13 cellular contexts compared by ENCODE assay signal in genomic region chr15:66940368-66940767, GRCh38.
DNase-seq lines count a peak whose midpoint lies in the region; ATAC-seq and TF ChIP-seq lines count a peak whose summit lies in the region.
"Had no signal": no experiment of that assay in that cellular context is flagged by ENCODE, and none has a peak within 500 bp of the region (broad histone marks: within the 10 kb centered on the region; RNA-seq: fewer than 3 reads in every experiment).

No MANE protein-coding gene starts in this region.

- H3K36me3 ChIP-seq in RWPE2 (ENCODE audit: low read depth), result no peaks in the 10 kb centered on the region
- H3K36me3 ChIP-seq in neural progenitor cell, result no peaks in the 10 kb centered on the region
- H3K36me3 ChIP-seq: suprapubic skin had no signal

- no peak overlapping the region for H3K27ac Mint-ChIP-seq in neural progenitor cell

- H3K4me1 ChIP-seq in RWPE2 (ENCODE audit: insufficient read depth, poor library complexity, severe bottlenecking), result no peaks in the 10 kb centered on the region
- peaks cover 11% of the 10 kb centered on the region for H3K4me1 ChIP-seq in neural progenitor cell

- peaks cover 7% of the 10 kb centered on the region for H3K4me1 Mint-ChIP-seq in neural progenitor cell
- H3K4me1 Mint-ChIP-seq: memory B cell had no signal

- H4K20me1 ChIP-seq in neural progenitor cell (ENCODE audit: low read depth), result no peaks in the 10 kb centered on the region

- H3K4me3 Mint-ChIP-seq in neural progenitor cell, result no peak overlapping the region
- H3K4me3 Mint-ChIP-seq: memory B cell had no signal

- peaks cover 5% of the 10 kb centered on the region for H3K27me3 Mint-ChIP-seq in neural progenitor cell (ENCODE audit: insufficient read depth, low read depth)
- H3K27me3 Mint-ChIP-seq: memory B cell had no signal

- H3K9me3 Mint-ChIP-seq in neural progenitor cell, result peaks cover 3% of the 10 kb centered on the region

- no peak overlapping the region for H3K9ac ChIP-seq in neural progenitor cell

- no peak overlapping the region for H3K4me2 ChIP-seq in neural progenitor cell

- H3K27ac ChIP-seq in RWPE2 (ENCODE audit: poor library complexity, severe bottlenecking), result no peak overlapping the region
- H3K27ac ChIP-seq in neural progenitor cell, result no peak overlapping the region
- H3K27ac ChIP-seq: 22Rv1, suprapubic skin had no signal

- intact Hi-C loops in posterior vena cava (cut with DNase I), result no loop called here

- no peak overlapping the region for H2AFZ ChIP-seq in neural progenitor cell (replicated peaks)

- no peaks in the 10 kb centered on the region for H3F3A ChIP-seq in neural progenitor cell (ENCODE audit: low read depth)

- H3K9me3 ChIP-seq in RWPE2 (ENCODE audit: severe bottlenecking) (no peaks in the 10 kb centered on the region), neural progenitor cell (ENCODE audit: low read depth) (no peaks in the 10 kb centered on the region)
- H3K9me3 ChIP-seq: suprapubic skin had no signal

- peak; percentile 80 to 85 for ATAC-seq in activated CD4-positive, CD25-positive, alpha-beta regulatory T cell treated with anti-CD3 and anti-CD28 coated beads, Interleukin-2, amount 50 U/mL, for 24 hours
- ATAC-seq in GM21717 (IDR thresholded peaks at IDR 0.05; ENCODE audit: unreplicated experiment) (peak; percentile 62), RWPE2 (ENCODE audit: low read depth) (peak; percentile 34; the same call in 1 of the 3 replicates)

- no peaks in the 10 kb centered on the region for H3K36me3 Mint-ChIP-seq in neural progenitor cell

- H3K27me3 ChIP-seq in RWPE2 (ENCODE audit: insufficient read depth, poor library complexity, severe bottlenecking) (no peaks in the 10 kb centered on the region), neural progenitor cell (no peaks in the 10 kb centered on the region)
- H3K27me3 ChIP-seq: suprapubic skin had no signal

- TF ChIP-seq CTCF in RWPE2 (IDR thresholded peaks at IDR 0.05; ENCODE audit: poor library complexity, severe bottlenecking), result no peak
- TF ChIP-seq CTCF in neural progenitor cell (IDR thresholded peaks at IDR 0.05), result no peak

- H3K4me3 ChIP-seq in RWPE2 (ENCODE audit: severe bottlenecking), result no peak overlapping the region
- no peak overlapping the region for H3K4me3 ChIP-seq in neural progenitor cell
- H3K4me3 ChIP-seq: skin epidermis had no signal

- no peaks in the 10 kb centered on the region for H3K79me2 ChIP-seq in neural progenitor cell (ENCODE audit: low read depth)

- no peak for DNase-seq in activated CD4-positive, CD25-positive, alpha-beta regulatory T cell (lab: John Stamatoyannopoulos, UW)
- peak; percentile 15 for DNase-seq in RWPE2 (ENCODE audit: low spot score)
- DNase-seq in posterior vena cava (ENCODE audit: low spot score), result peak; percentile 29
- DNase-seq in NCI-H748 (lab: John Stamatoyannopoulos, UW; ENCODE audit: unreplicated experiment), result no peak
- DNase-seq in neural progenitor cell (ENCODE audit: low spot score), result no peak
- no peak for DNase-seq in H4 (ENCODE audit: low spot score)
- DNase-seq: foreskin melanocyte had no signal

Comparison
In these comparisons a context has a peak if more than half of its experiments do, and no peak if none do; other contexts are left out.
1. DNase-seq: peak in RWPE2 (single experiment) and posterior vena cava (single experiment); none in activated CD4-positive, CD25-positive, alpha-beta regulatory T cell (0 of 4), NCI-H748 (single experiment), neural progenitor cell (single experiment) and H4 (single experiment).
2. Peak in every context shown above with its lines, with median percentiles within 50 percentile points of each other: ATAC-seq.